In the genomic region with DNA sequence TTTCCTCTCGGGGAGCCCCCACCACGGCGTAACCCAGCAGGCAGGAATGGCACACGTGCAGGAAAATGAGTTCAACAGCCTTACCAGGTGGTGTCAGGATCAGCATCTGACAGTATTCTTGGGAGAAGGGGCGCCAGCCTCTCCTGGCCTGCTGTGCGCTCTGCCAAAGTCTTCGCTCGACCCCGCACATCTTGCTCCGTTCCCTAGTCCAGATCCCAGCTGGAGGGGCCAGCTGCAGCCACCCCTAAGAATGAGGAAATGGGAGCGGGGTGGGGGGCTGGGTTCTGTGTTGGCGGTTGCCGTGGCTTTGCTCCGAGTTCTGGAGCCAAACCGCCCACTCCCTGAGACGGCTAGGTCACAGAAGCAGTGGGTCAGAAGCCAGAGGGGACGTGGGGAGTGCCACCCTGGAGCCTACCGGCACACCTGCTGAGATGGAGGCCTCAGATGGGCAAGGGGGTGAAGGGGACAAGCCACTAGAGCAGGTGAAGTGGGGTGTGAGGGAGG, we compare ENCODE assay signal across 7 cellular contexts. TPM values are rescaled to one million over a fixed set of nuclear protein-coding genes. Genes with fewer than 3 reads are reported as not detected.
A peak's percentile ranks its signal among the peaks of the same experiment; 100 is the strongest.
DNase-seq lines count a peak whose midpoint lies in the region; ATAC-seq, FAIRE-seq and TF ChIP-seq lines count a peak whose summit lies in the region.

A gene (plus strand): TSS at position 328 of the 504 bp plus-strand sequence. CDS start 104 bp downstream, at position 432.

- no peaks in the 10 kb centered on the region for H3K36me3 ChIP-seq in KMS-11 (ENCODE audit: insufficient read depth)
- H3K36me3 ChIP-seq in astrocyte (ENCODE audit: insufficient read depth, low read length), result no peaks in the 10 kb centered on the region
- H3K36me3 ChIP-seq in kidney epithelial cell (ENCODE audit: control insufficient read depth, insufficient read depth, low read length), result no peaks in the 10 kb centered on the region
- H3K36me3 ChIP-seq in suprapubic skin, result no peaks in the 10 kb centered on the region

- peak within 1 kb of the TSS; percentile 73 for H3K4me3 Mint-ChIP-seq in astrocyte (ENCODE audit: unreplicated experiment)

- 82% methylated on average over 18 of the region's 18 CpGs for WGBS in suprapubic skin

- H3K4me1 Mint-ChIP-seq in astrocyte (ENCODE audit: low read depth, unreplicated experiment), result no peaks in the 10 kb centered on the region

- FAIRE-seq in astrocyte (lab: Jason Lieb, UNC), result no peak

- TF ChIP-seq EP300 in suprapubic skin (IDR thresholded peaks at IDR 0.05), result no peak

- H3K4me1 ChIP-seq in KMS-11 (ENCODE audit: low read depth, poor library complexity, severe bottlenecking) (peaks cover 8% of the 10 kb centered on the region), astrocyte (ENCODE audit: insufficient read depth, low read length) (peaks cover 2% of the 10 kb centered on the region), suprapubic skin (peaks cover 14% of the 10 kb centered on the region)

- H2AFZ ChIP-seq in KMS-11 (ENCODE audit: low read depth), result peak within 1 kb of the TSS; percentile 95
- H2AFZ ChIP-seq in astrocyte (ENCODE audit: low read depth, low read length), result peak within 1 kb of the TSS; percentile 95

- no peak within 1 kb of the TSS for H3K27ac ChIP-seq in KMS-11
- no peak within 1 kb of the TSS for H3K27ac ChIP-seq in astrocyte (ENCODE audit: low read depth, low read length)
- peak within 1 kb of the TSS; percentile 12 for H3K27ac ChIP-seq in suprapubic skin

- H3K4me3 ChIP-seq in KMS-11 (IDR thresholded peaks at IDR 0.05; ENCODE audit: insufficient read depth, low read depth, low read length) (no peak within 1 kb of the TSS), astrocyte (ENCODE audit: insufficient read depth, low read depth, low read length) (peak within 1 kb of the TSS; percentile 58), kidney epithelial cell (ENCODE audit: low read depth, low read length) (peak within 1 kb of the TSS; percentile 32), suprapubic skin (peak within 1 kb of the TSS; percentile 53)

- H3K9me3 Mint-ChIP-seq in astrocyte (ENCODE audit: unreplicated experiment), result no peaks in the 10 kb centered on the region

- TF ChIP-seq POLR2A in suprapubic skin (IDR thresholded peaks at IDR 0.05), result no peak

- no peak for DNase-seq in astrocyte (ENCODE audit: low read depth)
- DNase-seq in kidney epithelial cell (ENCODE audit: low read depth), result no peak
- peak in 1 of 2 donors; percentile 74 for DNase-seq in suprapubic skin (ENCODE audit: low spot score in 2 of 2)
- DNase-seq in RPMI8226, result no peak
- no peak for DNase-seq in OCI-M2 (lab: John Stamatoyannopoulos, UW; ENCODE audit: unreplicated experiment)

- peaks cover 9% of the 10 kb centered on the region for H3K27me3 Mint-ChIP-seq in astrocyte (ENCODE audit: low read depth, unreplicated experiment)

- H4K20me1 ChIP-seq in KMS-11 (ENCODE audit: insufficient read depth), result no peaks in the 10 kb centered on the region
- H4K20me1 ChIP-seq in astrocyte (ENCODE audit: insufficient read depth, low read length), result no peaks in the 10 kb centered on the region

- H3K4me2 ChIP-seq in KMS-11 (peak within 1 kb of the TSS; percentile 21), astrocyte (ENCODE audit: low read length) (peak within 1 kb of the TSS; percentile 93)

- H3K9me3 ChIP-seq in astrocyte (ENCODE audit: insufficient read depth, low read depth, low read length) (no peaks in the 10 kb centered on the region), suprapubic skin (no peaks in the 10 kb centered on the region)

- H3K9ac ChIP-seq in KMS-11 (peak within 1 kb of the TSS; percentile 66; the same call in 1 of the 2 replicates), astrocyte (ENCODE audit: low read length) (peak within 1 kb of the TSS; percentile 79)

- H3K36me3 Mint-ChIP-seq in astrocyte (ENCODE audit: low read depth, unreplicated experiment), result peaks cover 2% of the 10 kb centered on the region

- ATAC-seq in HG03432 (IDR thresholded peaks at IDR 0.05; ENCODE audit: unreplicated experiment), result no peak

- TF ChIP-seq CTCF in KMS-11 (conservative IDR thresholded peaks at IDR 0.05; ENCODE audit: low read depth, low read length), result no peak
- no peak for TF ChIP-seq CTCF in astrocyte (IDR thresholded peaks at IDR 0.05; ENCODE audit: insufficient read depth, low read depth, low read length)
- no peak for TF ChIP-seq CTCF in kidney epithelial cell (IDR thresholded peaks at IDR 0.05; ENCODE audit: insufficient read depth, low read length, poor library complexity, severe bottlenecking)
- TF ChIP-seq CTCF in suprapubic skin (IDR thresholded peaks at IDR 0.05), result no peak

- H3K79me2 ChIP-seq in KMS-11 (ENCODE audit: insufficient read depth, low read depth) (no peaks in the 10 kb centered on the region), astrocyte (ENCODE audit: insufficient read depth, low read length) (no peaks in the 10 kb centered on the region)

- H3K27me3 ChIP-seq in KMS-11 (ENCODE audit: insufficient read depth, low read depth) (no peaks in the 10 kb centered on the region), astrocyte (ENCODE audit: insufficient read depth, low read length) (no peaks in the 10 kb centered on the region), kidney epithelial cell (ENCODE audit: control insufficient read depth, insufficient read depth, low read length) (no peaks in the 10 kb centered on the region), suprapubic skin (no peaks in the 10 kb centered on the region)

- no peak within 1 kb of the TSS for H3K27ac Mint-ChIP-seq in astrocyte (ENCODE audit: unreplicated experiment)

RNA-seq across cellular contexts. Expression of the gene that starts here (rescaled TPM):
- total RNA-seq in astrocyte (not detected in 2 replicates), kidney epithelial cell (1.4 TPM in 1 of 2 replicates, not detected in the other), suprapubic skin (not detected)
